In the genomic region with DNA sequence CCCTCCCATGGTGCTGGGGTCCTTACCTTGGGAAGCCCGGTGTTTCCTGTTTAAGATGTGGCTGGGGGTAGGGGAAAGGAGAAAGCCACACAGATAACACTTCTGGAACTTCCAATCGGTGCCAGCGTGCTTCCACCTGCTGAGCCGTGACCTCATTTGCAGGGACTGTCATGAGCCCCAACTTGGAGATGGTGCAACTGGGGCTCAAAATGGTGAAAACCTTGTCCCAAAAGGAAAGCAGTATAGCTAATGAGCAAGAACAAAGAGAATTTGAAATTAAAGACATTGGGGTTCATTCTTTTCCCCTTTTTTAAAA, we compare ENCODE assay signal across 15 cellular contexts. TPM values are rescaled to one million over a fixed set of nuclear protein-coding genes. Genes with fewer than 3 reads are reported as not detected.
DNase-seq lines count a peak whose midpoint lies in the region; ATAC-seq and TF ChIP-seq lines count a peak whose summit lies in the region.
"Had no signal": no experiment of that assay in that cellular context is flagged by ENCODE, and none has a peak within 500 bp of the region (broad histone marks: within the 10 kb centered on the region; RNA-seq: fewer than 3 reads in every experiment).

No MANE protein-coding gene starts in this region.

- no peaks in the 10 kb centered on the region for H3K9me3 Mint-ChIP-seq in osteocyte (ENCODE audit: unreplicated experiment)
- H3K9me3 Mint-ChIP-seq: activated CD4-positive, alpha-beta memory T cell treated with anti-CD3 and anti-CD28 coated beads for 36 hours; activated naive CD4-positive, alpha-beta T cell treated with anti-CD3 and anti-CD28 coated beads, Interleukin-2, amount 50 U/mL, for 24 hours; T-helper 2 cell treated with Interferon-gamma antibody and Interleukin-4, amounts not matched to agents 5 μg/mL and 100 μg/mL, for 36 hours had no signal

- H3K27me3 ChIP-seq in SK-N-SH (ENCODE audit: insufficient read depth), result no peaks in the 10 kb centered on the region
- no peaks in the 10 kb centered on the region for H3K27me3 ChIP-seq in esophagus muscularis mucosa
- no peaks in the 10 kb centered on the region for H3K27me3 ChIP-seq in upper lobe of right lung
- H3K27me3 ChIP-seq in testis, result no peaks in the 10 kb centered on the region
- H3K27me3 ChIP-seq: dorsolateral prefrontal cortex had no signal

- peak overlapping the region in 1 of 2 experiments; percentile 54; a peak in 2 of 4 replicates for H3K27ac ChIP-seq in SK-N-SH (ENCODE audit: low read depth in 2 of 2, low read length in 1 of 2)
- H3K27ac ChIP-seq in esophagus muscularis mucosa (replicated peaks in 1 of 4), result peak overlapping the region; percentile 89 to 97 (median 92)
- peak overlapping the region; percentile 75 for H3K27ac ChIP-seq in upper lobe of right lung
- H3K27ac ChIP-seq in testis, result no peak overlapping the region
- H3K27ac ChIP-seq: 22Rv1, KMS-11 had no signal

- H3K79me2 ChIP-seq in SK-N-SH (ENCODE audit: insufficient read depth), result peaks cover 6% of the 10 kb centered on the region; the same call in 1 of the 2 replicates

- DNase-seq in SK-N-SH, result no peak
- DNase-seq in esophagus muscularis mucosa (ENCODE audit: extremely low spot score), result no peak
- no peak for DNase-seq in osteocyte (ENCODE audit: extremely low spot score, unreplicated experiment)
- no peak for DNase-seq in upper lobe of right lung
- no peak for DNase-seq in DMS 273 (lab: John Stamatoyannopoulos, UW; ENCODE audit: unreplicated experiment)
- no peak for DNase-seq in GM10248 (ENCODE audit: extremely low spot score)
- DNase-seq in testis, result no peak
- DNase-seq: activated CD4-positive, alpha-beta memory T cell treated with anti-CD3 and anti-CD28 coated beads for 36 hours; dorsolateral prefrontal cortex; midbrain had no signal

- H3K4me3 ChIP-seq in SK-N-SH (ENCODE audit: low read depth in 2 of 2, low read length in 1 of 2) (no peak overlapping the region), esophagus muscularis mucosa (no peak overlapping the region), upper lobe of right lung (no peak overlapping the region), testis (no peak overlapping the region)
- H3K4me3 ChIP-seq: dorsolateral prefrontal cortex had no signal

- TF ChIP-seq EP300 in SK-N-SH (IDR thresholded peaks at IDR 0.05; ENCODE audit: borderline replicate concordance in 1 of 2, low read depth in 1 of 2, low read length in 1 of 2) (no peak), esophagus muscularis mucosa (IDR thresholded peaks at IDR 0.05) (no peak)

- 94% methylated on average over 3 of the region's 4 CpGs for WGBS in SK-N-SH (ENCODE audit: low lambda C conversion rate)
- 59% methylated on average over 4 of the region's 4 CpGs for WGBS in esophagus muscularis mucosa
- WGBS in testis, 2 donors, result 73 to 74% methylated on average over 4 of the region's 4 CpGs

- no peak for TF ChIP-seq CTCF in SK-N-SH (IDR thresholded peaks at IDR 0.05)
- no peak for TF ChIP-seq CTCF in esophagus muscularis mucosa (IDR thresholded peaks at IDR 0.05)
- no peak for TF ChIP-seq CTCF in osteocyte (IDR thresholded peaks at IDR 0.05)
- no peak for TF ChIP-seq CTCF in upper lobe of right lung (IDR thresholded peaks at IDR 0.05)
- no peak for TF ChIP-seq CTCF in GM10248 (IDR thresholded peaks at IDR 0.05; ENCODE audit: control extremely low read depth, extremely low read depth, low read depth, missing control alignments)
- no peak for TF ChIP-seq CTCF in testis (IDR thresholded peaks at IDR 0.05)

- H3K36me3 ChIP-seq in SK-N-SH (replicated peaks in 1 of 2; ENCODE audit: control insufficient read depth in 1 of 2, insufficient read depth in 2 of 2, low read length in 1 of 2), result no peaks in the 10 kb centered on the region
- H3K36me3 ChIP-seq in esophagus muscularis mucosa, result peaks cover 0 to 7% (median 0%) of the 10 kb centered on the region in 4 donors
- H3K36me3 ChIP-seq in upper lobe of right lung, result no peaks in the 10 kb centered on the region
- no peaks in the 10 kb centered on the region for H3K36me3 ChIP-seq in testis (ENCODE audit: low read depth, missing control alignments)

- CTCF ChIA-PET in SK-N-SH (lab: Yijun Ruan, JAX), result interaction anchor here (1.3 to 16.8 kb wide), 4 partner anchors 8 to 176 kb away, joined by 3 to 329 read pairs (median 5); no protein-coding TSS in a partner anchor
- CTCF ChIA-PET in GM10248 (lab: Yijun Ruan, JAX), result interaction anchor here (1.4 to 1.8 kb wide), 2 partner anchors 8 to 10 kb away, joined by 6 to 7 read pairs; no protein-coding TSS in a partner anchor

- H3K4me1 ChIP-seq in SK-N-SH (ENCODE audit: control insufficient read depth in 1 of 2, insufficient read depth in 2 of 2, low read depth in 1 of 2, low read length in 1 of 2) (peaks cover 0 to 42% of the 10 kb centered on the region in 2 experiments; a peak in 3 of 4 replicates), esophagus muscularis mucosa (peaks cover 67 to 77% (median 72%) of the 10 kb centered on the region in 4 donors), upper lobe of right lung (peaks cover 51% of the 10 kb centered on the region), testis (peaks cover 19% of the 10 kb centered on the region)

- H3K9ac ChIP-seq in SK-N-SH, result peak overlapping the region; percentile 48
- H3K9ac ChIP-seq: KMS-11 had no signal

- no peaks in the 10 kb centered on the region for H3K9me2 ChIP-seq in SK-N-SH

- TF ChIP-seq POLR2A in esophagus muscularis mucosa (IDR thresholded peaks at IDR 0.05; ENCODE audit: low read depth) (no peak), testis (IDR thresholded peaks at IDR 0.05) (no peak)

- no peak overlapping the region for H3K4me3 Mint-ChIP-seq in osteocyte (ENCODE audit: unreplicated experiment)
- H3K4me3 Mint-ChIP-seq: activated CD4-positive, alpha-beta memory T cell treated with anti-CD3 and anti-CD28 coated beads for 36 hours; activated naive CD4-positive, alpha-beta T cell treated with anti-CD3 and anti-CD28 coated beads, Interleukin-2, amount 50 U/mL, for 24 hours; T-helper 2 cell treated with Interferon-gamma antibody and Interleukin-4, amounts not matched to agents 5 μg/mL and 100 μg/mL, for 36 hours had no signal

- H3K27ac Mint-ChIP-seq in osteocyte (ENCODE audit: unreplicated experiment), result peak overlapping the region; percentile 89
- H3K27ac Mint-ChIP-seq: activated CD4-positive, alpha-beta memory T cell treated with anti-CD3 and anti-CD28 coated beads for 36 hours; activated naive CD4-positive, alpha-beta T cell treated with anti-CD3 and anti-CD28 coated beads, Interleukin-2, amount 50 U/mL, for 24 hours; T-helper 2 cell treated with Interferon-gamma antibody and Interleukin-4, amounts not matched to agents 5 μg/mL and 100 μg/mL, for 36 hours had no signal

- H4K20me1 ChIP-seq in SK-N-SH (ENCODE audit: insufficient read depth), result no peaks in the 10 kb centered on the region

- no peaks in the 10 kb centered on the region for H3K27me3 Mint-ChIP-seq in osteocyte (ENCODE audit: unreplicated experiment)
- H3K27me3 Mint-ChIP-seq: activated CD4-positive, alpha-beta memory T cell treated with anti-CD3 and anti-CD28 coated beads for 36 hours; activated naive CD4-positive, alpha-beta T cell treated with anti-CD3 and anti-CD28 coated beads, Interleukin-2, amount 50 U/mL, for 24 hours had no signal

- POLR2A ChIA-PET in SK-N-SH (lab: Yijun Ruan, JAX), result no interaction called here
- POLR2A ChIA-PET in GM10248 (lab: Yijun Ruan, JAX), result no interaction called here

- intact Hi-C loops in esophagus muscularis mucosa (cut with DNase I), result no loop called here
- intact Hi-C loops in upper lobe of right lung (cut with DNase I), result no loop called here
- intact Hi-C loops in testis (cut with DNase I; ENCODE audit: low total_unique reads), result no loop called here

- no peak for TF ChIP-seq RAD21 in SK-N-SH (IDR thresholded peaks at IDR 0.05; ENCODE audit: low read length)

- no peak overlapping the region for H2AFZ ChIP-seq in SK-N-SH (ENCODE audit: low read depth)

- H3K9me3 ChIP-seq in SK-N-SH, result no peaks in the 10 kb centered on the region
- H3K9me3 ChIP-seq in esophagus muscularis mucosa, result no peaks in the 10 kb centered on the region
- no peaks in the 10 kb centered on the region for H3K9me3 ChIP-seq in upper lobe of right lung
- H3K9me3 ChIP-seq in testis, result no peaks in the 10 kb centered on the region

- H3F3A ChIP-seq in SK-N-SH (replicated peaks; ENCODE audit: insufficient read depth), result peaks cover 28% of the 10 kb centered on the region

- H3K4me1 Mint-ChIP-seq in osteocyte (ENCODE audit: unreplicated experiment), result peaks cover 63% of the 10 kb centered on the region

- ATAC-seq in SK-N-SH treated with all-trans-retinoic acid at 6 μM for 48 hours (no peak), upper lobe of right lung (no peak)

- H3K36me3 Mint-ChIP-seq in osteocyte (ENCODE audit: unreplicated experiment), result no peaks in the 10 kb centered on the region
- H3K36me3 Mint-ChIP-seq: activated naive CD4-positive, alpha-beta T cell treated with anti-CD3 and anti-CD28 coated beads, Interleukin-2, amount 50 U/mL, for 24 hours had no signal

- H3K4me2 ChIP-seq in SK-N-SH, result peak overlapping the region; percentile 65
- H3K4me2 ChIP-seq: KMS-11 had no signal

TF ChIP-seq in SK-N-SH, 30 proteins besides CTCF, POLR2A, EP300 and RAD21 (continues in another document):
- TF ChIP-seq FOXM1 (IDR thresholded peaks at IDR 0.05; ENCODE audit: low read depth) (no peak), YY1 (IDR thresholded peaks at IDR 0.05; ENCODE audit: low read depth) (no peak), TCF12 (IDR thresholded peaks at IDR 0.05) (no peak)

TF ChIP-seq in SK-N-SH treated with all-trans-retinoic acid at 6 μM for 48 hours, 23 proteins besides CTCF, POLR2A, EP300 and RAD21 (continues in another document):
- TF ChIP-seq PPARA (CRISPR knock-in tag; IDR thresholded peaks at IDR 0.05; ENCODE audit: borderline replicate concordance), result no peak
- TF ChIP-seq ZNF565 (CRISPR knock-in tag; conservative IDR thresholded peaks at IDR 0.05; ENCODE audit: low read depth), result no peak
- TF ChIP-seq ZC3H10 (CRISPR knock-in tag; IDR thresholded peaks at IDR 0.05), result no peak
- TF ChIP-seq CSDC2 (CRISPR knock-in tag; IDR thresholded peaks at IDR 0.05), result no peak

RNA-seq across cellular contexts. Expression of a gene that starts 19.0 kb away (rescaled TPM):
- polyA plus RNA-seq in SK-N-SH (2012; rRNA removed), result 251 and 284 TPM in 2 replicates
- polyA plus RNA-seq in SK-N-SH (2012; cell fraction: cytosol; rRNA removed), result 212 and 258 TPM in 2 replicates
- polyA plus RNA-seq in SK-N-SH (2012; cell fraction: nucleus; rRNA removed), result 151 and 162 TPM in 2 replicates
- 10 to 100 TPM; 34.9 to 56.5 (median 47.2) TPM for total RNA-seq in esophagus muscularis mucosa
- 67.4 and 70.0 TPM in 2 replicates for total RNA-seq in osteocyte
- total RNA-seq in upper lobe of right lung, result 54.2 TPM
- 100 to 1,000 TPM in 1 of 2 donors, 10 to 100 TPM in 1; 92.4 to 141 TPM for total RNA-seq in testis
- 95.6 TPM for polyA plus RNA-seq in testis (ENCODE audit: insufficient read depth, low read depth, low replicate concordance)

RNA-seq across cellular contexts. Expression of a gene that starts 44.4 kb away (rescaled TPM):
- polyA plus RNA-seq in SK-N-SH (2012; rRNA removed) (4.3 and 7.9 TPM in 2 replicates), testis (ENCODE audit: insufficient read depth, low read depth, low replicate concordance) (17.7 TPM)
- polyA plus RNA-seq in SK-N-SH (2012; cell fraction: cytosol; rRNA removed), result 4.6 and 6.9 TPM in 2 replicates
- 6.2 and 6.6 TPM in 2 replicates for polyA plus RNA-seq in SK-N-SH (2012; cell fraction: nucleus; rRNA removed)
- total RNA-seq in esophagus muscularis mucosa (10 to 100 TPM in 1 of 4 donors, 1 to 10 TPM in 3; 4.6 to 12.5 (median 5.4) TPM), osteocyte (48.0 and 48.9 TPM in 2 replicates), upper lobe of right lung (15.3 TPM), testis (10 to 100 TPM; 23.8 to 34.6 TPM)

Comparison
In these comparisons a context has a peak if more than half of its experiments do, and no peak if none do; other contexts are left out.
1. H3K27ac ChIP-seq: peak in esophagus muscularis mucosa (4 of 4) and upper lobe of right lung (single experiment); none in testis (0 of 2).